ENCODE assay signal across 26 cellular contexts in genomic region chr17:74552037-74552436, GRCh38. TPM values are rescaled to one million over a fixed set of nuclear protein-coding genes. Genes with fewer than 3 reads are reported as not detected.
DNase-seq lines count a peak whose midpoint lies in the region; ATAC-seq and TF ChIP-seq lines count a peak whose summit lies in the region.
"Had no signal": no experiment of that assay in that cellular context is flagged by ENCODE, and none has a peak within 500 bp of the region (broad histone marks: within the 10 kb centered on the region; RNA-seq: fewer than 3 reads in every experiment).

No MANE protein-coding gene starts in this region.

- H3K27me3 ChIP-seq in GM23248 (replicated peaks; ENCODE audit: insufficient read depth): peaks cover 6% of the 10 kb centered on the region
- H3K27me3 ChIP-seq: ascending aorta had no signal

- H3K4me3 ChIP-seq in GM23248 (no peak overlapping the region), foreskin fibroblast (ENCODE audit: low read depth in 1 of 2, low read length in 2 of 2) (no peak overlapping the region)
- H3K4me3 ChIP-seq: ascending aorta, left ventricle myocardium inferior, psoas muscle, tibial artery had no signal

- H2AFZ ChIP-seq in GM23248: no peak overlapping the region

- WGBS in GM23248 (ENCODE audit: low coverage in 1 of 2, low lambda C conversion rate in 2 of 2, missing lambda C conversion rate in 2 of 2), 2 experiments: 16 to 21% methylated on average over 7 of the region's 7 CpGs

- no peaks in the 10 kb centered on the region for H3K9me3 ChIP-seq in GM23248 (ENCODE audit: low read depth)
- H3K9me3 ChIP-seq: ascending aorta, BE2C, left ventricle myocardium inferior, psoas muscle, tibial artery had no signal

- H3K27ac ChIP-seq in GM23248 (no peak overlapping the region), epithelial cell of prostate (no peak overlapping the region)
- H3K27ac ChIP-seq: ascending aorta, left ventricle myocardium inferior, psoas muscle, tibial artery had no signal

- DNase-seq in GM23248: peak; percentile 58
- peak; percentile 11 for DNase-seq in NCI-H69 (lab: John Stamatoyannopoulos, UW)
- peak; percentile 72 for DNase-seq in epithelial cell of prostate (ENCODE audit: low read depth, low spot score)
- DNase-seq in renal cortical epithelial cell (ENCODE audit: low read depth): peak; percentile 2
- DNase-seq in foreskin fibroblast: no peak
- no peak for DNase-seq in GM20000 (ENCODE audit: low spot score)
- DNase-seq: activated CD4-positive, alpha-beta T cell treated with anti-CD3 and anti-CD28 coated beads for 4 hours; BE2C; Calu3; effector CD4-positive, alpha-beta T cell; glutamatergic neuron; HFFc6; left ventricle myocardium inferior; midbrain; NCI-H1436 treated with DMSO at 0.1 percent for 48 hours; NCI-H226; psoas muscle; RPMI8226; small intestine; stimulated activated CD4-positive, alpha-beta T cell treated with anti-CD3 and anti-CD28 coated beads, Interleukin-2, amount 100 ng/mL, for 48 hours; stimulated activated naive CD8-positive, alpha-beta T cell treated with anti-CD3 and anti-CD28 coated beads, Interleukin-15, Interleukin-2, amounts not matched to agents 100 U/mL and 50 U/mL, for 24 hours had no signal

- H4K20me1 ChIP-seq in GM23248 (ENCODE audit: insufficient read depth): no peaks in the 10 kb centered on the region

- TF ChIP-seq CTCF in foreskin fibroblast (IDR thresholded peaks at IDR 0.05; ENCODE audit: low read depth, low read length) (no peak), GM20000 (IDR thresholded peaks at IDR 0.05; ENCODE audit: extremely low read depth, missing control alignments) (no peak)

- H3K9me2 ChIP-seq in GM23248 (ENCODE audit: insufficient read depth): no peaks in the 10 kb centered on the region

- no peaks in the 10 kb centered on the region for H3K79me2 ChIP-seq in GM23248 (ENCODE audit: insufficient read depth)

- no peak overlapping the region for H3K9ac ChIP-seq in GM23248

- no peaks in the 10 kb centered on the region for H3K4me1 ChIP-seq in GM23248 (ENCODE audit: insufficient read depth)
- H3K4me1 ChIP-seq: ascending aorta, BE2C, left ventricle myocardium inferior, psoas muscle, tibial artery had no signal

- H3F3A ChIP-seq in GM23248 (ENCODE audit: insufficient read depth): no peaks in the 10 kb centered on the region

- H3K4me2 ChIP-seq in GM23248 (ENCODE audit: unreplicated experiment): no peak overlapping the region

- no peaks in the 10 kb centered on the region for H3K36me3 ChIP-seq in GM23248 (ENCODE audit: low read depth)
- H3K36me3 ChIP-seq: ascending aorta, BE2C, left ventricle myocardium inferior, tibial artery had no signal

- ATAC-seq in HG03439 (IDR thresholded peaks at IDR 0.05; ENCODE audit: unreplicated experiment): no peak
- ATAC-seq: natural killer cell treated with Interleukin-12 subunit alpha and Interleukin-12 subunit beta and Interleukin-15 and Interleukin-18, amount 100 ng/mL, for 72 hours; stimulated activated naive CD8-positive, alpha-beta T cell treated with anti-CD3 and anti-CD28 coated beads, Interleukin-15, Interleukin-2, amounts not matched to agents 100 U/mL and 50 U/mL, for 24 hours had no signal

- in situ Hi-C loops in GM23248 (cut with MboI): no loop called here

RNA-seq across cellular contexts. Expression of gene CD300C, which starts 6.1 kb away (rescaled TPM):
- total RNA-seq in GM23248 (2014; rRNA removed; shearing (Covaris generic)): 0.76 and 1.0 TPM in 2 replicates
- 1.4 TPM in 2 replicates for polyA plus RNA-seq in GM23248 (2016; fragmentation: Nextera tagmentation; extraction: Ambion mirVana)
- total RNA-seq in renal cortical epithelial cell: 0.05 TPM in 1 of 2 replicates, not detected in the other
- total RNA-seq: ascending aorta, Calu3, HFFc6 had no signal

RNA-seq across cellular contexts. Expression of gene CD300H, which starts 15.3 kb away (rescaled TPM):
- total RNA-seq in GM23248 (2014; rRNA removed; shearing (Covaris generic)): not detected in 2 replicates
- polyA plus RNA-seq in GM23248 (2016; fragmentation: Nextera tagmentation; extraction: Ambion mirVana): not detected in 2 replicates
- not detected in 2 replicates for total RNA-seq in renal cortical epithelial cell
- total RNA-seq: activated T-helper 1 cell treated with anti-CD3 and anti-CD28 coated beads, Interleukin-12 subunit alpha, Interleukin-12 subunit beta, Interleukin-2, Interleukin-4 antibody, amounts not matched to agents 30 ng/mL and 10 ng/mL and 1 ng/mL, durations not matched to agents 14 hours and 24 hours and 36 hours; ascending aorta; Calu3; HFFc6; left ventricle myocardium inferior; natural killer cell treated with Interleukin-12 subunit alpha and Interleukin-12 subunit beta and Interleukin-15 and Interleukin-18, amount 100 ng/mL, for 72 hours; psoas muscle had no signal
- polyA plus RNA-seq: psoas muscle, small intestine had no signal

RNA-seq across cellular contexts. Expression of gene CD300LB, which starts 20.8 kb away (rescaled TPM):
- total RNA-seq in GM23248 (2014; rRNA removed; shearing (Covaris generic)): not detected in 2 replicates
- polyA plus RNA-seq in GM23248 (2016; fragmentation: Nextera tagmentation; extraction: Ambion mirVana): not detected in 2 replicates
- total RNA-seq in renal cortical epithelial cell: not detected in 2 replicates
- total RNA-seq: activated T-helper 1 cell treated with anti-CD3 and anti-CD28 coated beads, Interleukin-12 subunit alpha, Interleukin-12 subunit beta, Interleukin-2, Interleukin-4 antibody, amounts not matched to agents 30 ng/mL and 10 ng/mL and 1 ng/mL, durations not matched to agents 14 hours and 24 hours and 36 hours; ascending aorta; Calu3; HFFc6; left ventricle myocardium inferior had no signal

RNA-seq across cellular contexts. Expression of gene CD300LD, which starts 40.0 kb away (rescaled TPM):
- not detected in 2 replicates for total RNA-seq in GM23248 (2014; rRNA removed; shearing (Covaris generic))
- polyA plus RNA-seq in GM23248 (2016; fragmentation: Nextera tagmentation; extraction: Ambion mirVana): not detected in 2 replicates
- not detected in 2 replicates for total RNA-seq in renal cortical epithelial cell
- total RNA-seq: activated T-helper 1 cell treated with anti-CD3 and anti-CD28 coated beads, Interleukin-12 subunit alpha, Interleukin-12 subunit beta, Interleukin-2, Interleukin-4 antibody, amounts not matched to agents 30 ng/mL and 10 ng/mL and 1 ng/mL, durations not matched to agents 14 hours and 24 hours and 36 hours; ascending aorta; Calu3; HFFc6; left ventricle myocardium inferior; natural killer cell treated with Interleukin-12 subunit alpha and Interleukin-12 subunit beta and Interleukin-15 and Interleukin-18, amount 100 ng/mL, for 72 hours; psoas muscle had no signal
- polyA plus RNA-seq: psoas muscle, small intestine had no signal

Comparison
In these comparisons a context has a peak if more than half of its experiments do, and no peak if none do; other contexts are left out.
1. DNase-seq: peak in GM23248 (single experiment), NCI-H69 (single experiment), epithelial cell of prostate (single experiment) and renal cortical epithelial cell (single experiment); none in foreskin fibroblast (0 of 2) and GM20000 (single experiment).